In genomic region chr2:212958757-212959295, GRCh38 we compare ENCODE assay signal across 14 cellular contexts.
A peak's percentile ranks its signal among the peaks of the same experiment; 100 is the strongest.
DNase-seq lines count a peak whose midpoint lies in the region; ATAC-seq and TF ChIP-seq lines count a peak whose summit lies in the region.
"Had no signal": no experiment of that assay in that cellular context is flagged by ENCODE, and none has a peak within 500 bp of the region (broad histone marks: within the 10 kb centered on the region; RNA-seq: fewer than 3 reads in every experiment).

No MANE protein-coding gene starts in this region.

- H3K27ac Mint-ChIP-seq in CD8-positive, alpha-beta memory T cell = peak overlapping the region; percentile 52 to 99 (median 90)
- H3K27ac Mint-ChIP-seq in natural killer cell treated with Interleukin-12 subunit alpha and Interleukin-12 subunit beta and Interleukin-15 and Interleukin-18, amount 100 ng/mL, for 72 hours = peak overlapping the region; percentile 93 to 98

- H4K20me1 ChIP-seq in Loucy (ENCODE audit: insufficient read depth, low read length, poor library complexity, severe bottlenecking) = no peaks in the 10 kb centered on the region

- no peaks in the 10 kb centered on the region for H3K36me3 ChIP-seq in CD8-positive, alpha-beta memory T cell (ENCODE audit: insufficient read depth, low read length)
- H3K36me3 ChIP-seq in Loucy (ENCODE audit: insufficient read depth, low read length) = no peaks in the 10 kb centered on the region
- H3K36me3 ChIP-seq in breast epithelium = no peaks in the 10 kb centered on the region
- H3K36me3 ChIP-seq in adrenal gland (replicated peaks in 1 of 2) = no peaks in the 10 kb centered on the region

- peaks cover 9% of the 10 kb centered on the region for H3K4me1 ChIP-seq in CD8-positive, alpha-beta memory T cell (ENCODE audit: insufficient read depth, low read length)
- H3K4me1 ChIP-seq in Loucy (ENCODE audit: insufficient read depth, low read length, poor library complexity, severe bottlenecking) (peaks cover 86% of the 10 kb centered on the region), breast epithelium (no peaks in the 10 kb centered on the region), adrenal gland (replicated peaks in 1 of 2) (no peaks in the 10 kb centered on the region)

- H3K4me2 ChIP-seq in Loucy (ENCODE audit: low read depth, low read length, poor library complexity, severe bottlenecking) = peak overlapping the region; percentile 74

- H3K9me3 Mint-ChIP-seq in CD8-positive, alpha-beta memory T cell = no peaks in the 10 kb centered on the region
- H3K9me3 Mint-ChIP-seq in natural killer cell treated with Interleukin-12 subunit alpha and Interleukin-12 subunit beta and Interleukin-15 and Interleukin-18, amount 100 ng/mL, for 72 hours = peaks cover 3% of the 10 kb centered on the region
- H3K9me3 Mint-ChIP-seq: central memory CD8-positive, alpha-beta T cell had no signal

- TF ChIP-seq POLR2A in breast epithelium (IDR thresholded peaks at IDR 0.05) (no peak), adrenal gland (IDR thresholded peaks at IDR 0.05) (no peak)

- H2AFZ ChIP-seq in Loucy (ENCODE audit: low read length) = no peak overlapping the region

- H3K36me3 Mint-ChIP-seq in CD8-positive, alpha-beta memory T cell = peaks cover 0 to 17% (median 1%) of the 10 kb centered on the region in 3 donors
- H3K36me3 Mint-ChIP-seq in natural killer cell treated with Interleukin-12 subunit alpha and Interleukin-12 subunit beta and Interleukin-15 and Interleukin-18, amount 100 ng/mL, for 72 hours = peaks cover 10% of the 10 kb centered on the region

- peaks cover 29% of the 10 kb centered on the region for H3K79me2 ChIP-seq in Loucy (ENCODE audit: insufficient read depth, low read length)

- H3K9me2 ChIP-seq in Loucy (replicated peaks; ENCODE audit: low read depth, low read length) = no peaks in the 10 kb centered on the region

- ATAC-seq in natural killer cell treated with Interleukin-12 subunit alpha and Interleukin-12 subunit beta and Interleukin-15 and Interleukin-18, amount 100 ng/mL, for 72 hours = peak; percentile 21 to 43
- ATAC-seq: left lobe of liver had no signal

- H3K9ac ChIP-seq in Loucy (ENCODE audit: low read depth, low read length, poor library complexity, severe bottlenecking) = peak overlapping the region; percentile 85

- CTCF ChIA-PET in CD8-positive, alpha-beta memory T cell (lab: Charles Lee) = no interaction called here

- intact Hi-C loops in breast epithelium (cut with DNase I; ENCODE audit: low total_unique reads) (no loop called here), adrenal gland (cut with DNase I) (no loop called here)

- H3K27me3 Mint-ChIP-seq in CD8-positive, alpha-beta memory T cell = no peaks in the 10 kb centered on the region
- no peaks in the 10 kb centered on the region for H3K27me3 Mint-ChIP-seq in natural killer cell treated with Interleukin-12 subunit alpha and Interleukin-12 subunit beta and Interleukin-15 and Interleukin-18, amount 100 ng/mL, for 72 hours
- H3K27me3 Mint-ChIP-seq: central memory CD8-positive, alpha-beta T cell had no signal

- peak in 1 of 5 donors; percentile 31 for DNase-seq in CD8-positive, alpha-beta memory T cell
- DNase-seq in breast epithelium (ENCODE audit: low spot score in 2 of 2) (no peak), hepatic stellate cell (ENCODE audit: low spot score) (no peak), NCI-H2081 (lab: John Stamatoyannopoulos, UW) (no peak), adrenal gland (no peak)
- no peak for DNase-seq in natural killer cell treated with Interleukin-12 subunit alpha and Interleukin-12 subunit beta and Interleukin-15 and Interleukin-18, amount 100 ng/mL, for 72 hours (ENCODE audit: low spot score)
- DNase-seq in stimulated activated CD4-positive, alpha-beta T cell treated with anti-CD3 and anti-CD28 coated beads, Interleukin-12 subunit alpha, Interleukin-12 subunit beta, amount 100 ng/mL, for 4 hours = no peak
- DNase-seq: foreskin melanocyte; NCI-H1105; occipital lobe; stimulated activated CD4-positive, alpha-beta T cell treated with anti-CD3 and anti-CD28 coated beads, Interleukin-1b, Interleukin-23, amount 100 ng/mL, for 48 hours had no signal

- H3K4me3 Mint-ChIP-seq in CD8-positive, alpha-beta memory T cell = peak overlapping the region; percentile 24 to 74 (median 59)
- H3K4me3 Mint-ChIP-seq in natural killer cell treated with Interleukin-12 subunit alpha and Interleukin-12 subunit beta and Interleukin-15 and Interleukin-18, amount 100 ng/mL, for 72 hours = peak overlapping the region; percentile 77

- no peak overlapping the region for H3K27ac ChIP-seq in CD8-positive, alpha-beta memory T cell (ENCODE audit: low read depth, low read length)
- H3K27ac ChIP-seq in breast epithelium = peak overlapping the region; percentile 23 to 56
- no peak overlapping the region for H3K27ac ChIP-seq in adrenal gland

- no peak for TF ChIP-seq CTCF in Loucy (conservative IDR thresholded peaks at IDR 0.05; ENCODE audit: low read length)
- TF ChIP-seq CTCF in breast epithelium (IDR thresholded peaks at IDR 0.05) = no peak
- no peak for TF ChIP-seq CTCF in adrenal gland (IDR thresholded peaks at IDR 0.05)

- peaks cover 33% of the 10 kb centered on the region for H3F3A ChIP-seq in Loucy (ENCODE audit: low read depth)

- POLR2A ChIA-PET in CD8-positive, alpha-beta memory T cell (lab: Charles Lee) = no interaction called here

- H3K27me3 ChIP-seq in CD8-positive, alpha-beta memory T cell (ENCODE audit: insufficient read depth, low read length, poor library complexity, severe bottlenecking) = no peaks in the 10 kb centered on the region
- H3K27me3 ChIP-seq in Loucy (ENCODE audit: insufficient read depth, low read length, poor library complexity, severe bottlenecking) (no peaks in the 10 kb centered on the region), breast epithelium (no peaks in the 10 kb centered on the region), adrenal gland (no peaks in the 10 kb centered on the region)

- H3K9me3 ChIP-seq in CD8-positive, alpha-beta memory T cell (ENCODE audit: low read length) = no peaks in the 10 kb centered on the region
- H3K9me3 ChIP-seq in Loucy (ENCODE audit: insufficient read depth, low read depth, low read length) (peaks cover 3% of the 10 kb centered on the region; the same call in 1 of the 2 replicates), breast epithelium (no peaks in the 10 kb centered on the region), adrenal gland (replicated peaks in 1 of 3) (no peaks in the 10 kb centered on the region)

- peaks cover 33 to 59% (median 50%) of the 10 kb centered on the region in 3 donors for H3K4me1 Mint-ChIP-seq in CD8-positive, alpha-beta memory T cell
- H3K4me1 Mint-ChIP-seq in natural killer cell treated with Interleukin-12 subunit alpha and Interleukin-12 subunit beta and Interleukin-15 and Interleukin-18, amount 100 ng/mL, for 72 hours (ENCODE audit: low read depth in 2 of 2) = peaks cover 59 to 65% of the 10 kb centered on the region in 2 donors

- WGBS in adrenal gland, 4 donors = 80 to 82% (median 81%) methylated on average over 7 of the region's 7 CpGs

- no peak overlapping the region for H3K4me3 ChIP-seq in CD8-positive, alpha-beta memory T cell (ENCODE audit: low read length)
- peak overlapping the region; percentile 49 for H3K4me3 ChIP-seq in Loucy (ENCODE audit: low read length, poor library complexity, severe bottlenecking)
- no peak overlapping the region for H3K4me3 ChIP-seq in breast epithelium
- H3K4me3 ChIP-seq in adrenal gland = no peak overlapping the region

Comparison
In these comparisons a context has a peak if more than half of its experiments do, and no peak if none do; other contexts are left out.
1. H3K27ac ChIP-seq: peak in breast epithelium (2 of 2); none in CD8-positive, alpha-beta memory T cell (single experiment) and adrenal gland (0 of 5).